17 cellular contexts compared by ENCODE assay signal in the genomic region with DNA sequence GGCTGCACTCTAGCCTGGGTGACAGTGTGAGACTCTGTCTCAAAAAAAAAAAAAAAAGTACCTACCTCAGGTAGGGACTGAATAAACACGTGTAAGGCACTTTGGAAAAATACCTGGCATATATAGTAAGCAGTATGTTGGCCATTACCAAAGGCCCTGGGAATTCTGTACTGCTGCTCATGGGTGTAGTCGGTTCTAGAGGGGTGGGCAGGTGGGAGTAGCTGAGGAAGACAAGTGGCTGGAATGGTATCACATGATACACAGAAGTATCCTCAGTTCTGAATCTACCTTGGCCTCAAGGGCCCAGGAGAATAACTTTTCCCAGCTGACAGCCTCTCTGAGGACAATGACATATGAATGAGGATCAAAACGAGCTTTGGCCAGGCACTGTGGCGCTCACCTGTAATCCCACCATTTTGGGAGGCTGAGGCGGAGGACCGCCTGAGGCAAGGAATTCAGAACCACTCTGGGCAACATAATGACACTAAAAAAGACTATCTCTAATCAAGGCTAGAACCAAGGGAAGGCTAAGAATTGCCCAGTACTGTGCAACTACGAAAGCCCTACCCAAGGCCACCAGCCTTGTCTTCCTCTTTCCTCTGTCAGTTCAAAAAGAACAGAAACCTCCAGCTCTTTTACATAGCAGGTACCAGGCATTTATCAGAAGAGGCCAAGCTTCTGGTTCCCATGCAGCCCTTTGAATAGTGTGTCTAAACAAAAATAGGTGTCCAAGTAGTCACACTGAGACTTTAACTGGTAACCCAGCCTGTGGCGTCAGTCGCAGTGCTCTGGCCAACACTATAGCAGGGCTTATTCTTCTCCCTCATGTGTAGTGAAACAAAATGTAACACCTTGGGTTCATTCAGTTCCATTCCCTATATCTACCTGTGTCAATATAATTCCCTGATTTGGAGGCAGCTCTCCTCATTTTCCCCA. TPM values are rescaled to one million over a fixed set of nuclear protein-coding genes. Genes with fewer than 3 reads are reported as not detected.
DNase-seq lines count a peak whose midpoint lies in the region; ATAC-seq, FAIRE-seq and TF ChIP-seq lines count a peak whose summit lies in the region.
"Had no signal": no experiment of that assay in that cellular context is flagged by ENCODE, and none has a peak within 500 bp of the region (broad histone marks: within the 10 kb centered on the region; RNA-seq: fewer than 3 reads in every experiment).

No MANE protein-coding gene starts in this region.

- no peak overlapping the region for H2BK15ac ChIP-seq in H1 (ENCODE audit: low read length)

- no peak overlapping the region for H2BK5ac ChIP-seq in H1 (ENCODE audit: low read depth, low read length)

- H4K20me1 ChIP-seq in PC-3 (ENCODE audit: low read length) (peaks cover 7% of the 10 kb centered on the region; the same call in 1 of the 2 replicates), H1 (replicated peaks in 1 of 2; ENCODE audit: control insufficient read depth in 1 of 2, insufficient read depth in 2 of 2, low read length in 2 of 2) (peaks cover 12 to 16% of the 10 kb centered on the region in 2 experiments)

- H3K23me2 ChIP-seq in H1 (ENCODE audit: low read depth, low read length): no peaks in the 10 kb centered on the region; the same call in 1 of the 2 replicates

- no peak for FAIRE-seq in H1 (lab: Jason Lieb, UNC)
- FAIRE-seq: G401.6 had no signal

- H3K9me2 ChIP-seq in PC-3 (replicated peaks; ENCODE audit: low read length): no peaks in the 10 kb centered on the region

- H4K91ac ChIP-seq in H1 (replicated peaks; ENCODE audit: insufficient read length, low read length): no peak overlapping the region

- H3K4me3 ChIP-seq in PC-3 (ENCODE audit: low read length) (no peak overlapping the region), H1 (ENCODE audit: extremely low read depth in 1 of 4, insufficient read depth in 2 of 4, low read depth in 3 of 4, low read length in 4 of 4) (no peak overlapping the region)
- H3K4me3 ChIP-seq: heart left ventricle, neural progenitor cell, right atrium auricular region had no signal

- TF ChIP-seq RAD21 in H1 (IDR thresholded peaks at IDR 0.05 in 1 of 2, conservative IDR thresholded peaks at IDR 0.05 in 1 of 2; ENCODE audit: low read depth in 2 of 2, low read length in 2 of 2): no peak

- no peak overlapping the region for H3K14ac ChIP-seq in H1 (ENCODE audit: insufficient read length)

- no peak overlapping the region for H4K8ac ChIP-seq in H1 (ENCODE audit: extremely low read depth, insufficient read depth, low read length)

- H3F3A ChIP-seq in PC-3 (ENCODE audit: low read length, unreplicated experiment): peaks cover 11% of the 10 kb centered on the region

- no peak overlapping the region for H2BK20ac ChIP-seq in H1 (ENCODE audit: low read length)

- no peaks in the 10 kb centered on the region for H3K9me3 ChIP-seq in PC-3 (ENCODE audit: low read length)
- H3K9me3 ChIP-seq in H1 (ENCODE audit: insufficient read depth in 2 of 2, low read depth in 1 of 2, low read length in 1 of 2): no peaks in the 10 kb centered on the region
- H3K9me3 ChIP-seq: heart left ventricle, right atrium auricular region had no signal

- no peak overlapping the region for H3K4ac ChIP-seq in H1 (replicated peaks; ENCODE audit: insufficient read length, low read depth, low read length)

- no peak for DNase-seq in PC-3
- DNase-seq in H1 (ENCODE audit: low read depth in 1 of 2, low spot score in 2 of 2): no peak
- DNase-seq in occipital lobe (lab: John Stamatoyannopoulos, UW): no peak
- DNase-seq: activated naive CD4-positive, alpha-beta T cell treated with Interleukin-2 at 50 U/mL for 16 hours; effector CD4-positive, alpha-beta T cell; HCEC 1CT; heart left ventricle; mesendoderm; NCI-H2107; NCI-H82; stimulated activated CD4-positive, alpha-beta T cell treated with anti-CD3 and anti-CD28 coated beads, Interleukin-2, amount 100 ng/mL, for 24 hours had no signal

- H3K23ac ChIP-seq in H1 (ENCODE audit: insufficient read length): no peak overlapping the region

- TF ChIP-seq CTCF in PC-3 (conservative IDR thresholded peaks at IDR 0.05; ENCODE audit: low read depth, low read length) (no peak), H1 (IDR thresholded peaks at IDR 0.05; ENCODE audit: control extremely low read depth in 1 of 3, insufficient read depth in 1 of 3, low read depth in 1 of 3, low read length in 3 of 3) (no peak)

- no peak overlapping the region for H3K18ac ChIP-seq in H1 (ENCODE audit: extremely low read depth, low read length)

- TF ChIP-seq POLR2A in GM19193 (IDR thresholded peaks at IDR 0.05; ENCODE audit: extremely low read depth, insufficient read depth, insufficient read length) (peak; percentile 8), H1 (IDR thresholded peaks at IDR 0.05; ENCODE audit: control extremely low read depth in 1 of 2, low read depth in 2 of 2, low read length in 2 of 2) (peak in 1 of 2 experiments; percentile 23; a peak in 1 of 3 replicates)

- H3K9ac ChIP-seq in PC-3 (ENCODE audit: low read length): no peak overlapping the region
- H3K9ac ChIP-seq in H1 (replicated peaks in 1 of 4; ENCODE audit: extremely low read depth in 1 of 4, low read depth in 3 of 4, low read length in 3 of 4): no peak overlapping the region
- H3K9ac ChIP-seq: neural progenitor cell had no signal

- H2AFZ ChIP-seq in PC-3 (ENCODE audit: low read length) (no peak overlapping the region), H1 (ENCODE audit: low read length) (no peak overlapping the region)
- H2AFZ ChIP-seq: neural progenitor cell had no signal

- intact Hi-C loops in PC-3 (cut with micrococcal nuclease): no loop called here

- POLR2A ChIA-PET in PC-3 (lab: Charles Lee; ENCODE audit: unreplicated experiment): no interaction called here
- POLR2A ChIA-PET in H1 (lab: Charles Lee; ENCODE audit: partially characterized antibody): interaction anchor here (0.6 to 16.2 kb wide), 18 partner anchors 9 to 557 kb away, joined by 3 to 429 read pairs (median 4); a partner anchor contains a TSS

- TF ChIP-seq EP300 in H1 (IDR thresholded peaks at IDR 0.05; ENCODE audit: borderline replicate concordance in 1 of 2, low read depth in 2 of 2, low read length in 2 of 2): no peak

- H3K27ac ChIP-seq in PC-3 (ENCODE audit: low read length): no peak overlapping the region
- H3K27ac ChIP-seq in H1 (ENCODE audit: low read depth, low read length): no peak overlapping the region
- H3K27ac ChIP-seq: heart left ventricle, neural progenitor cell had no signal

- WGBS in H1 (ENCODE audit: extremely low coverage in 1 of 2, insufficient coverage in 1 of 2, insufficient read length in 1 of 2, insufficient replicate concordance in 2 of 2, low coverage in 1 of 2, low lambda C conversion rate in 2 of 2, missing lambda C conversion rate in 1 of 2), 2 experiments: 81% methylated on average over 9 of the region's 9 CpGs; no CpG with 5 or more reads in 1 of the 2 experiments

- no peaks in the 10 kb centered on the region for H3K79me1 ChIP-seq in H1 (ENCODE audit: low read depth, low read length)

- H4K5ac ChIP-seq in H1 (ENCODE audit: insufficient read length, low read depth, low read length): no peak overlapping the region

- H3K79me2 ChIP-seq in PC-3 (ENCODE audit: low read length) (peaks cover 5% of the 10 kb centered on the region), H1 (ENCODE audit: control insufficient read depth in 1 of 2, insufficient read depth in 2 of 2, low read length in 2 of 2) (no peaks in the 10 kb centered on the region)

- H2BK120ac ChIP-seq in H1 (replicated peaks; ENCODE audit: low read depth, low read length): no peak overlapping the region

- TSS peak; percentile 29 for BruUV-seq in PC-3 (replicated peaks; lab: Mats Ljungman, UMichigan)

- peaks cover 53% of the 10 kb centered on the region for H3K36me3 ChIP-seq in PC-3 (ENCODE audit: low read depth, low read length)
- H3K36me3 ChIP-seq in H1 (ENCODE audit: control insufficient read depth in 2 of 4, insufficient read depth in 4 of 4, low read length in 3 of 4): peaks cover 35 to 65% (median 56%) of the 10 kb centered on the region in 4 experiments

- no peaks in the 10 kb centered on the region for H3K4me1 ChIP-seq in PC-3 (ENCODE audit: insufficient read depth, low read length)
- H3K4me1 ChIP-seq in H1 (replicated peaks in 1 of 4; ENCODE audit: control insufficient read depth in 3 of 4, insufficient read depth in 4 of 4, low read length in 3 of 4): no peaks in the 10 kb centered on the region
- H3K4me1 ChIP-seq: neural progenitor cell had no signal

- CTCF ChIA-PET in PC-3 (lab: Charles Lee): no interaction called here
- CTCF ChIA-PET in H1 (lab: Charles Lee; ENCODE audit: partially characterized antibody): interaction anchor here (1.2 to 8.4 kb wide), 10 partner anchors 9 to 153 kb away, joined by 3 to 133 read pairs (median 6); no protein-coding TSS in a partner anchor

- H3K4me2 ChIP-seq in PC-3 (ENCODE audit: low read length): no peak overlapping the region
- H3K4me2 ChIP-seq in H1 (ENCODE audit: insufficient read depth in 1 of 2, low read depth in 2 of 2, low read length in 2 of 2): no peak overlapping the region
- H3K4me2 ChIP-seq: neural progenitor cell had no signal

- H3K27me3 ChIP-seq in PC-3 (ENCODE audit: low read length): no peaks in the 10 kb centered on the region
- H3K27me3 ChIP-seq in H1 (replicated peaks in 1 of 4; ENCODE audit: control insufficient read depth in 3 of 4, extremely low read depth in 1 of 4, insufficient read depth in 3 of 4, low read length in 3 of 4): no peaks in the 10 kb centered on the region
- H3K27me3 ChIP-seq: heart left ventricle, neural progenitor cell, right atrium auricular region had no signal

- no peak overlapping the region for H3K56ac ChIP-seq in H1 (replicated peaks; ENCODE audit: insufficient read length, low read depth, low read length)

- no peak overlapping the region for H2AK5ac ChIP-seq in H1 (ENCODE audit: low read depth, low read length)

- H2BK12ac ChIP-seq in H1 (ENCODE audit: low read depth, low read length): no peak overlapping the region

- no peak for ATAC-seq in PC-3
- ATAC-seq in GM19455 (IDR thresholded peaks at IDR 0.05; ENCODE audit: unreplicated experiment): no peak
- no peak for ATAC-seq in HG03571 (IDR thresholded peaks at IDR 0.05; ENCODE audit: unreplicated experiment)
- ATAC-seq: heart left ventricle had no signal

RNA-seq across cellular contexts. Expression of a gene that starts 10.2 kb away (rescaled TPM):
- 6.6 and 9.2 TPM in 2 replicates for total RNA-seq in PC-3 (2014; rRNA removed)
- 7.3 and 9.8 TPM in 2 replicates for total RNA-seq in H1 (2021; fragmentation: NEBNext Ultra II Directional; extraction: Animal tissue kit (Norgen Biotek cat#: 25700))
- 11.1 and 11.2 TPM in 2 replicates for polyA plus RNA-seq in H1 (2011; rRNA removed)
- polyA plus RNA-seq in H1 (2011; cell fraction: cytosol; rRNA removed): 7.3 TPM
- 9.6 TPM for polyA plus RNA-seq in H1 (2011; cell fraction: nucleus; rRNA removed)
- 7.1 to 12.7 TPM (median 9.3 TPM) in 4 replicates for polyA plus RNA-seq in H1 (2012, experiment 1 of 2)
- polyA plus RNA-seq in H1 (2012, experiment 2 of 2): 6.4 TPM
- polyA plus RNA-seq in H1 (2013, experiment 1 of 2): 7.6 TPM
- 9.0 TPM for polyA plus RNA-seq in H1 (2013, experiment 2 of 2)
- polyA minus RNA-seq in H1 (2011; rRNA and poly(A)+ RNA removed): 13.9 and 21.2 TPM in 2 replicates
- 7.6 TPM for polyA minus RNA-seq in H1 (2011; cell fraction: cytosol; rRNA and poly(A)+ RNA removed)
- polyA minus RNA-seq in H1 (2011; cell fraction: nucleus; rRNA and poly(A)+ RNA removed): 9.5 TPM
- total RNA-seq in occipital lobe: 2.2 TPM

RNA-seq across cellular contexts. Expression of a gene that starts 10.4 kb away (rescaled TPM):
- total RNA-seq in PC-3 (2014; rRNA removed) (3.9 and 5.7 TPM in 2 replicates), occipital lobe (not detected)
- 3.7 and 3.8 TPM in 2 replicates for total RNA-seq in H1 (2021; fragmentation: NEBNext Ultra II Directional; extraction: Animal tissue kit (Norgen Biotek cat#: 25700))
- 5.0 and 6.0 TPM in 2 replicates for polyA plus RNA-seq in H1 (2011; rRNA removed)
- polyA plus RNA-seq in H1 (2011; cell fraction: cytosol; rRNA removed): 4.8 TPM
- 5.4 TPM for polyA plus RNA-seq in H1 (2011; cell fraction: nucleus; rRNA removed)
- polyA plus RNA-seq in H1 (2012, experiment 1 of 2): 3.8 to 5.2 TPM (median 4.3 TPM) in 4 replicates
- polyA plus RNA-seq in H1 (2012, experiment 2 of 2): 2.7 TPM
- 2.9 TPM for polyA plus RNA-seq in H1 (2013, experiment 1 of 2)
- 2.8 TPM for polyA plus RNA-seq in H1 (2013, experiment 2 of 2)
- 5.8 and 6.9 TPM in 2 replicates for polyA minus RNA-seq in H1 (2011; rRNA and poly(A)+ RNA removed)
- 2.8 TPM for polyA minus RNA-seq in H1 (2011; cell fraction: cytosol; rRNA and poly(A)+ RNA removed)
- 3.4 TPM for polyA minus RNA-seq in H1 (2011; cell fraction: nucleus; rRNA and poly(A)+ RNA removed)

RNA-seq across cellular contexts. Expression of a gene that starts 11.4 kb away (rescaled TPM):
- total RNA-seq in PC-3 (2014; rRNA removed) (749 and 967 TPM in 2 replicates), occipital lobe (186 TPM)
- total RNA-seq in H1 (2021; fragmentation: NEBNext Ultra II Directional; extraction: Animal tissue kit (Norgen Biotek cat#: 25700)): 1,354 and 1,418 TPM in 2 replicates
- 611 and 1,165 TPM in 2 replicates for polyA plus RNA-seq in H1 (2011; rRNA removed)
- 1,073 TPM for polyA plus RNA-seq in H1 (2011; cell fraction: cytosol; rRNA removed)
- polyA plus RNA-seq in H1 (2011; cell fraction: nucleus; rRNA removed): 289 TPM
- 1,250 to 1,913 TPM (median 1,350 TPM) in 4 replicates for polyA plus RNA-seq in H1 (2012, experiment 1 of 2)
- polyA plus RNA-seq in H1 (2012, experiment 2 of 2): 731 TPM
- polyA plus RNA-seq in H1 (2013, experiment 1 of 2): 1,094 TPM
- 1,165 TPM for polyA plus RNA-seq in H1 (2013, experiment 2 of 2)
- polyA minus RNA-seq in H1 (2011; rRNA and poly(A)+ RNA removed): 624 and 694 TPM in 2 replicates
- polyA minus RNA-seq in H1 (2011; cell fraction: cytosol; rRNA and poly(A)+ RNA removed): 277 TPM
- polyA minus RNA-seq in H1 (2011; cell fraction: nucleus; rRNA and poly(A)+ RNA removed): 228 TPM

RNA-seq across cellular contexts. Expression of a gene that starts 19.3 kb away (rescaled TPM):
- 6.0 and 6.5 TPM in 2 replicates for total RNA-seq in PC-3 (2014; rRNA removed)
- total RNA-seq in H1 (2021; fragmentation: NEBNext Ultra II Directional; extraction: Animal tissue kit (Norgen Biotek cat#: 25700)): 10.9 and 12.6 TPM in 2 replicates
- polyA plus RNA-seq in H1 (2011; rRNA removed): 10.0 and 10.8 TPM in 2 replicates
- 12.9 TPM for polyA plus RNA-seq in H1 (2011; cell fraction: cytosol; rRNA removed)
- 17.3 TPM for polyA plus RNA-seq in H1 (2011; cell fraction: nucleus; rRNA removed)
- 9.6 to 11.7 TPM (median 10.3 TPM) in 4 replicates for polyA plus RNA-seq in H1 (2012, experiment 1 of 2)
- polyA plus RNA-seq in H1 (2012, experiment 2 of 2): 9.4 TPM
- 5.1 TPM for polyA plus RNA-seq in H1 (2013, experiment 1 of 2)
- 5.2 TPM for polyA plus RNA-seq in H1 (2013, experiment 2 of 2)
- 16.6 and 18.3 TPM in 2 replicates for polyA minus RNA-seq in H1 (2011; rRNA and poly(A)+ RNA removed)
- 10.1 TPM for polyA minus RNA-seq in H1 (2011; cell fraction: cytosol; rRNA and poly(A)+ RNA removed)
- polyA minus RNA-seq in H1 (2011; cell fraction: nucleus; rRNA and poly(A)+ RNA removed): 10.0 TPM
- total RNA-seq in occipital lobe: 1.9 TPM

RNA-seq across cellular contexts. Expression of a gene that starts 40.3 kb away (rescaled TPM):
- 86.1 and 94.9 TPM in 2 replicates for total RNA-seq in PC-3 (2014; rRNA removed)
- 334 and 344 TPM in 2 replicates for total RNA-seq in H1 (2021; fragmentation: NEBNext Ultra II Directional; extraction: Animal tissue kit (Norgen Biotek cat#: 25700))
- 399 and 435 TPM in 2 replicates for polyA plus RNA-seq in H1 (2011; rRNA removed)
- 455 TPM for polyA plus RNA-seq in H1 (2011; cell fraction: cytosol; rRNA removed)
- 500 TPM for polyA plus RNA-seq in H1 (2011; cell fraction: nucleus; rRNA removed)
- polyA plus RNA-seq in H1 (2012, experiment 1 of 2): 273 to 514 TPM (median 449 TPM) in 4 replicates
- polyA plus RNA-seq in H1 (2012, experiment 2 of 2): 457 TPM
- polyA plus RNA-seq in H1 (2013, experiment 1 of 2): 245 TPM
- polyA plus RNA-seq in H1 (2013, experiment 2 of 2): 249 TPM
- polyA minus RNA-seq in H1 (2011; rRNA and poly(A)+ RNA removed): 363 and 374 TPM in 2 replicates
- polyA minus RNA-seq in H1 (2011; cell fraction: cytosol; rRNA and poly(A)+ RNA removed): 211 TPM
- 181 TPM for polyA minus RNA-seq in H1 (2011; cell fraction: nucleus; rRNA and poly(A)+ RNA removed)
- total RNA-seq in occipital lobe: 56.1 TPM
